Comparison of ENCODE assay signal across 1 cellular context in the genomic region with DNA sequence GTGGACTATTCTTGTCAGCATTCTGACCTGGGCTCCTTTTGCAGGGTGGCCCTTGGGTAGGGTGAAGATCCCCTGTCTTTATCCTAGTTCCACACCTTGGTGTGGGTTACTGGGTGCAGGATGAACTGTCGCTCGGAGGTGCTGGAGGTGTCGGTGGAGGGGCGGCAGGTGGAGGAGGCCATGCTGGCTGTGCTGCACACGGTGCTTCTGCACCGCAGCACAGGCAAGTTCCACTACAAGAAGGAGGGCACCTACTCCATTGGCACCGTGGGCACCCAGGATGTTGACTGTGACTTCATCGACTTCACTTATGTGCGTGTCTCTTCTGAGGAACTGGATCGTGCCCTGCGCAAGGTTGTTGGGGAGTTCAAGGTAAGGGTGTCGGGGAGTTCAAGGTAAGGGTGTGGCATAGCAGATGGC.
A peak's percentile ranks its signal among the peaks of the same experiment; 100 is the strongest.
TF ChIP-seq lines count a peak whose summit lies in the region.

No MANE protein-coding gene starts in this region.

TF ChIP-seq in HepG2, 621 proteins besides CTCF, POLR2A, EP300 and RAD21:
- TF ChIP-seq NRL (CRISPR knock-in tag; IDR thresholded peaks at IDR 0.05; ENCODE audit: borderline replicate concordance) (0 out of 2 replicates have a peak, but pooled peaks have one; percentile 27), AGO2 (optimal IDR thresholded peaks at IDR 0.05; ENCODE audit: low read depth, low read length) (peak; percentile 20), XRCC5 (optimal IDR thresholded peaks at IDR 0.05; ENCODE audit: low read length) (no peak), KDM5B (CRISPR knock-in tag; IDR thresholded peaks at IDR 0.05; ENCODE audit: borderline replicate concordance) (no peak)
